In genomic region chr2:239750929-239751718, GRCh38 we compare ENCODE assay signal across 17 cellular contexts.
DNase-seq lines count a peak whose midpoint lies in the region; ATAC-seq and TF ChIP-seq lines count a peak whose summit lies in the region.
"Had no signal": no experiment of that assay in that cellular context is flagged by ENCODE, and none has a peak within 500 bp of the region (broad histone marks: within the 10 kb centered on the region; RNA-seq: fewer than 3 reads in every experiment).

No MANE protein-coding gene starts in this region.

- no peaks in the 10 kb centered on the region for H3K27me3 ChIP-seq in mesendoderm (ENCODE audit: insufficient read depth, low read length, poor library complexity)
- H3K27me3 ChIP-seq in aorta (ENCODE audit: control insufficient read depth in 1 of 2, insufficient read depth in 2 of 2, low read length in 1 of 2), result no peaks in the 10 kb centered on the region

- no peak overlapping the region for H2BK5ac ChIP-seq in mesendoderm (ENCODE audit: low read length)

- H3K9me3 Mint-ChIP-seq in stimulated activated naive CD8-positive, alpha-beta T cell treated with anti-CD3 and anti-CD28 coated beads, Interleukin-15, amount 100 ng/mL, for 72 hours, result no peaks in the 10 kb centered on the region
- H3K9me3 Mint-ChIP-seq: IgD-negative memory B cell had no signal

- no peak overlapping the region for H2BK15ac ChIP-seq in mesendoderm (replicated peaks; ENCODE audit: low read depth)

- no peak overlapping the region for H4K5ac ChIP-seq in mesendoderm (ENCODE audit: low read length)

- H2BK120ac ChIP-seq in mesendoderm (ENCODE audit: low read depth, low read length), result no peak overlapping the region

- H4K20me1 ChIP-seq in OCI-LY7 (ENCODE audit: insufficient read depth, low read length), result no peaks in the 10 kb centered on the region

- H3K4me2 ChIP-seq in OCI-LY7 (ENCODE audit: low read length), result peak overlapping the region; percentile 40; the same call in 1 of the 2 replicates
- no peak overlapping the region for H3K4me2 ChIP-seq in mesendoderm (ENCODE audit: low read length)

- peak overlapping the region; percentile 78 to 90 for H3K27ac Mint-ChIP-seq in stimulated activated naive CD8-positive, alpha-beta T cell treated with anti-CD3 and anti-CD28 coated beads, Interleukin-15, amount 100 ng/mL, for 72 hours
- H3K27ac Mint-ChIP-seq: IgD-negative memory B cell had no signal

- H4K8ac ChIP-seq in mesendoderm (ENCODE audit: low read depth, low read length), result no peak overlapping the region

- no peaks in the 10 kb centered on the region for H3K9me2 ChIP-seq in OCI-LY7 (ENCODE audit: insufficient read depth, low read length)

- H3K9me3 ChIP-seq in OCI-LY7 (ENCODE audit: low read length) (no peaks in the 10 kb centered on the region), aorta (ENCODE audit: control insufficient read depth, low read length) (no peaks in the 10 kb centered on the region)
- H3K9me3 ChIP-seq: BE2C, Caco-2 had no signal

- H3K4me1 Mint-ChIP-seq in stimulated activated naive CD8-positive, alpha-beta T cell treated with anti-CD3 and anti-CD28 coated beads, Interleukin-15, amount 100 ng/mL, for 72 hours, result peaks cover 19% of the 10 kb centered on the region

- POLR2A ChIA-PET in OCI-LY7 (lab: Charles Lee), result interaction anchor here (0.7 kb wide), 1 partner anchor 248 kb away, joined by 3 read pairs; no protein-coding TSS in a partner anchor

- no peaks in the 10 kb centered on the region for H3K79me1 ChIP-seq in mesendoderm (ENCODE audit: low read length)

- H3K36me3 ChIP-seq in OCI-LY7 (ENCODE audit: insufficient read depth, low read length), result no peaks in the 10 kb centered on the region
- H3K36me3 ChIP-seq in mesendoderm (ENCODE audit: control insufficient read depth, insufficient read depth, low read length), result no peaks in the 10 kb centered on the region
- H3K36me3 ChIP-seq in aorta (ENCODE audit: control insufficient read depth in 1 of 2, insufficient read depth in 2 of 2, low read length in 1 of 2), result no peaks in the 10 kb centered on the region
- H3K36me3 ChIP-seq: BE2C had no signal

- H3K27ac ChIP-seq in OCI-LY7 (ENCODE audit: low read depth, low read length, poor library complexity, severe bottlenecking), result no peak overlapping the region
- H3K27ac ChIP-seq in mesendoderm (ENCODE audit: low read depth, low read length), result no peak overlapping the region
- no peak overlapping the region for H3K27ac ChIP-seq in aorta (ENCODE audit: low read depth in 1 of 2, low read length in 2 of 2)

- DNase-seq in stimulated activated naive CD8-positive, alpha-beta T cell treated with anti-CD3 and anti-CD28 coated beads, Interleukin-15, amount 100 ng/mL, for 72 hours, result peak in 1 of 2 donors; percentile 23
- no peak for DNase-seq in stimulated activated naive CD8-positive, alpha-beta T cell treated with anti-CD3 and anti-CD28 coated beads, Interleukin-15, Interleukin-2, amounts not matched to agents 100 U/mL and 50 U/mL, for 24 hours
- DNase-seq in OCI-LY7 (ENCODE audit: low spot score), result no peak
- DNase-seq in mesendoderm, result no peak
- DNase-seq in aorta, result peak in 1 of 2 donors; percentile 74
- DNase-seq in T-helper 9 cell, result no peak
- DNase-seq: ACHN, BE2C, Caco-2, H7, NCI-H1417 treated with DMSO at 0.1 percent for 48 hours, NCI-H226, NCI-H526 treated with DMSO at 0.1 percent for 48 hours, SHP77 treated with DMSO at 0.1 percent for 48 hours had no signal

- H3K9ac ChIP-seq in mesendoderm (ENCODE audit: low read length), result no peak overlapping the region

- no peak for TF ChIP-seq CTCF in OCI-LY7 (conservative IDR thresholded peaks at IDR 0.05; ENCODE audit: low read length)

- H3K23ac ChIP-seq in mesendoderm (ENCODE audit: low read length), result no peak overlapping the region

- CTCF ChIA-PET in OCI-LY7 (lab: Charles Lee; ENCODE audit: unreplicated experiment), result no interaction called here

- no TSS peak for BruUV-seq in OCI-LY7 (replicated peaks; lab: Mats Ljungman, UMichigan)

- H3K79me2 ChIP-seq in OCI-LY7 (ENCODE audit: insufficient read depth, low read depth, low read length), result no peaks in the 10 kb centered on the region
- no peaks in the 10 kb centered on the region for H3K79me2 ChIP-seq in mesendoderm (ENCODE audit: control insufficient read depth, insufficient read depth, low read length)

- H3K4me1 ChIP-seq in OCI-LY7 (ENCODE audit: insufficient read depth, low read length, poor library complexity, severe bottlenecking) (peaks cover 11% of the 10 kb centered on the region), mesendoderm (ENCODE audit: control insufficient read depth, low read depth, low read length) (no peaks in the 10 kb centered on the region), aorta (ENCODE audit: control insufficient read depth in 1 of 2, insufficient read depth in 2 of 2, low read length in 2 of 2) (no peaks in the 10 kb centered on the region)
- H3K4me1 ChIP-seq: BE2C, Caco-2 had no signal

- intact Hi-C loops in OCI-LY7 (cut with micrococcal nuclease; ENCODE audit: unreplicated experiment), result no loop called here
- intact Hi-C loops in aorta (cut with DNase I), result loop anchor here in 1 of 2 donors (5.0 kb wide), 1 partner anchor 131 kb away; no protein-coding TSS in a partner anchor

- peak; percentile 48 for ATAC-seq in stimulated activated naive CD8-positive, alpha-beta T cell treated with anti-CD3 and anti-CD28 coated beads, Interleukin-15, amount 100 ng/mL, for 72 hours
- ATAC-seq in stimulated activated naive CD8-positive, alpha-beta T cell treated with anti-CD3 and anti-CD28 coated beads, Interleukin-15, Interleukin-2, amounts not matched to agents 100 U/mL and 50 U/mL, for 24 hours, result no peak
- ATAC-seq in aorta (ENCODE audit: low FRiP score), result peak; percentile 10
- ATAC-seq in GM19467 (IDR thresholded peaks at IDR 0.05; ENCODE audit: unreplicated experiment), result no peak
- no peak for ATAC-seq in HG03045 (IDR thresholded peaks at IDR 0.05; ENCODE audit: unreplicated experiment)

- no peaks in the 10 kb centered on the region for H3K27me3 Mint-ChIP-seq in stimulated activated naive CD8-positive, alpha-beta T cell treated with anti-CD3 and anti-CD28 coated beads, Interleukin-15, amount 100 ng/mL, for 72 hours

- no peak overlapping the region for H2AK5ac ChIP-seq in mesendoderm (ENCODE audit: low read length)

- H3K4me3 Mint-ChIP-seq in stimulated activated naive CD8-positive, alpha-beta T cell treated with anti-CD3 and anti-CD28 coated beads, Interleukin-15, amount 100 ng/mL, for 72 hours, result peak overlapping the region in 1 of 2 donors; percentile 59
- H3K4me3 Mint-ChIP-seq: IgD-negative memory B cell had no signal

- H3K56ac ChIP-seq in mesendoderm (ENCODE audit: low read length), result no peak overlapping the region

- H3K4me3 ChIP-seq in OCI-LY7 (ENCODE audit: low read depth, low read length, poor library complexity, severe bottlenecking), result no peak overlapping the region
- H3K4me3 ChIP-seq in mesendoderm (ENCODE audit: low read length), result no peak overlapping the region
- H3K4me3 ChIP-seq in aorta (ENCODE audit: low read length in 2 of 2), result no peak overlapping the region

- H2AFZ ChIP-seq in OCI-LY7 (ENCODE audit: low read length), result peak overlapping the region; percentile 71

- WGBS in mesendoderm (ENCODE audit: extremely low coverage, insufficient coverage, low lambda C conversion rate), result no CpG with 5 or more reads among the region's 23 CpGs
- WGBS in aorta, 2 donors, result 75 to 77% methylated on average over 22 to 23 of the region's 23 CpGs

- no peak overlapping the region for H3K4ac ChIP-seq in mesendoderm (ENCODE audit: low read depth, low read length)

- peak overlapping the region; percentile 2 for H3K18ac ChIP-seq in mesendoderm (ENCODE audit: low read length)

Comparison
In these comparisons a context has a peak if more than half of its experiments do, and no peak if none do; other contexts are left out.
1. ATAC-seq: peak in stimulated activated naive CD8-positive, alpha-beta T cell treated with anti-CD3 and anti-CD28 coated beads, Interleukin-15, amount 100 ng/mL, for 72 hours (single experiment) and aorta (single experiment); none in stimulated activated naive CD8-positive, alpha-beta T cell treated with anti-CD3 and anti-CD28 coated beads, Interleukin-15, Interleukin-2, amounts not matched to agents 100 U/mL and 50 U/mL, for 24 hours (single experiment), GM19467 (single experiment) and HG03045 (single experiment).